In the genomic region with DNA sequence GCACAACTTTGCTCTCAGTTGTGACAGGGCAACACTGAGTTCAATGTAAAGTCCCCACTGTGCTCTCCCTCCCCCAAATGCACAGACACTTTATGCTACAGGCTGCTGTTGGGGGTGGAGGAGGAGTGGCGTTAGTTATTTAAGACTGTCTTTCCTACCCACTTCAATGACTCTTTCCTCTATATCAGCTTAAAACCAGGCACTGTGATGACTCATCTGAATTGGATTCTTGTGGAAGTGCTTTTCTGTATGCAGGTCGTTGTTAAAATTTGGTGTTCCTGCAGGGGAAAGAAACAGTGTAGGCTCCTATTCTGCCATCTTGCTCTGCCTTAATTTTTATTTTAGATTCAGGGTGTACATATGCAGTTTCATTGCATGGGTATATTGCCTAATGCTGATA, we compare ENCODE assay signal across 22 cellular contexts.
DNase-seq lines count a peak whose midpoint lies in the region; ATAC-seq, FAIRE-seq and TF ChIP-seq lines count a peak whose summit lies in the region.
"Had no signal": no experiment of that assay in that cellular context is flagged by ENCODE, and none has a peak within 500 bp of the region (broad histone marks: within the 10 kb centered on the region; RNA-seq: fewer than 3 reads in every experiment).

No MANE protein-coding gene starts in this region.

- H3K27me3 ChIP-seq in PC-3 (ENCODE audit: low read length) = no peaks in the 10 kb centered on the region
- no peaks in the 10 kb centered on the region for H3K27me3 ChIP-seq in bronchial epithelial cell (ENCODE audit: control insufficient read depth, insufficient read depth, low read length)
- no peaks in the 10 kb centered on the region for H3K27me3 ChIP-seq in smooth muscle cell (ENCODE audit: low read depth)
- H3K27me3 ChIP-seq: SJSA1 had no signal

- DNase-seq in HS-5 (ENCODE audit: low read depth) (peak; percentile 6), PC-3 (peak; percentile 52), bronchial epithelial cell (ENCODE audit: low read depth) (peak; percentile 3), smooth muscle cell (lab: John Stamatoyannopoulos, UW; ENCODE audit: unreplicated experiment) (no peak), AG08396 (ENCODE audit: low spot score) (no peak), KG1 (lab: John Stamatoyannopoulos, UW) (no peak), NCI-H128 (lab: John Stamatoyannopoulos, UW; ENCODE audit: unreplicated experiment) (no peak), SKM-1 treated with dmso at 0.1 percent for 144 hours (lab: John Stamatoyannopoulos, UW; ENCODE audit: unreplicated experiment) (no peak)
- DNase-seq: CD4-positive, alpha-beta T cell; DMS153; EL; IMR-90; NCI-H1092 treated with DMSO at 0.1 percent for 48 hours; NCI-H2081; NCI-H2171 treated with DMSO at 0.1 percent for 48 hours; NCI-H446 treated with DMSO at 0.1 percent for 48 hours; NCI-H69; T-helper 17 cell had no signal

- no peak overlapping the region for H3K4me2 ChIP-seq in PC-3 (ENCODE audit: low read length)
- peak overlapping the region; percentile 24 for H3K4me2 ChIP-seq in smooth muscle cell

- H3K27ac ChIP-seq in PC-3 (ENCODE audit: low read length) = no peak overlapping the region
- H3K27ac ChIP-seq in smooth muscle cell (ENCODE audit: low read depth) = no peak overlapping the region
- H3K27ac ChIP-seq: SJSA1 had no signal

- POLR2A ChIA-PET in PC-3 (lab: Charles Lee; ENCODE audit: unreplicated experiment) = no interaction called here

- no peak overlapping the region for H3K9ac ChIP-seq in PC-3 (ENCODE audit: low read length)
- H3K9ac ChIP-seq in smooth muscle cell (ENCODE audit: low read depth) = no peak overlapping the region

- peak; percentile 7 for FAIRE-seq in bronchial epithelial cell (lab: Jason Lieb, UNC)
- FAIRE-seq: GM12891, H1, HTR-8/SVneo had no signal

- no peaks in the 10 kb centered on the region for H3K36me3 ChIP-seq in PC-3 (ENCODE audit: low read depth, low read length)
- no peaks in the 10 kb centered on the region for H3K36me3 ChIP-seq in bronchial epithelial cell (ENCODE audit: control insufficient read depth, insufficient read depth, low read length)
- H3K36me3 ChIP-seq in smooth muscle cell (ENCODE audit: low read depth) = no peaks in the 10 kb centered on the region
- H3K36me3 ChIP-seq: SJSA1 had no signal

- no peaks in the 10 kb centered on the region for H3K9me3 ChIP-seq in PC-3 (ENCODE audit: low read length)
- H3K9me3 ChIP-seq in smooth muscle cell (replicated peaks; ENCODE audit: low read depth) = no peaks in the 10 kb centered on the region
- H3K9me3 ChIP-seq: SJSA1 had no signal

- ATAC-seq in PC-3 = peak; percentile 93
- ATAC-seq: T-helper 17 cell had no signal

- H3K4me1 ChIP-seq in PC-3 (ENCODE audit: insufficient read depth, low read length) = no peaks in the 10 kb centered on the region
- no peaks in the 10 kb centered on the region for H3K4me1 ChIP-seq in smooth muscle cell (ENCODE audit: low read depth)
- H3K4me1 ChIP-seq: SJSA1 had no signal

- H3K4me3 ChIP-seq in PC-3 (ENCODE audit: low read length) = no peak overlapping the region
- no peak overlapping the region for H3K4me3 ChIP-seq in bronchial epithelial cell (ENCODE audit: low read depth, low read length)
- no peak overlapping the region for H3K4me3 ChIP-seq in smooth muscle cell
- H3K4me3 ChIP-seq: SJSA1 had no signal

- H2AFZ ChIP-seq in PC-3 (ENCODE audit: low read length) (0 out of 2 replicates have a peak overlapping the region, but pooled peaks have one; percentile 4), smooth muscle cell (ENCODE audit: low read depth) (no peak overlapping the region)

- no TSS peak for BruUV-seq in PC-3 (replicated peaks; lab: Mats Ljungman, UMichigan)

- H3F3A ChIP-seq in PC-3 (ENCODE audit: low read length, unreplicated experiment) (no peaks in the 10 kb centered on the region), smooth muscle cell (ENCODE audit: low read depth) (no peaks in the 10 kb centered on the region)

- 0% methylated on average over 2 of the region's 2 CpGs for WGBS in smooth muscle cell (ENCODE audit: low lambda C conversion rate)

- TF ChIP-seq CTCF in PC-3 (conservative IDR thresholded peaks at IDR 0.05; ENCODE audit: low read depth, low read length) = no peak
- TF ChIP-seq CTCF in bronchial epithelial cell (IDR thresholded peaks at IDR 0.05; ENCODE audit: insufficient read depth, low read length, severe bottlenecking) = no peak
- no peak for TF ChIP-seq CTCF in smooth muscle cell (IDR thresholded peaks at IDR 0.05; ENCODE audit: borderline replicate concordance, insufficient read depth, poor library complexity, severe bottlenecking)

- no peaks in the 10 kb centered on the region for H3K9me2 ChIP-seq in PC-3 (replicated peaks; ENCODE audit: low read length)

- intact Hi-C loops in PC-3 (cut with micrococcal nuclease) = no loop called here

- H4K20me1 ChIP-seq in PC-3 (ENCODE audit: low read length) (no peaks in the 10 kb centered on the region), smooth muscle cell (ENCODE audit: low read depth) (no peaks in the 10 kb centered on the region)

- no peaks in the 10 kb centered on the region for H3K79me2 ChIP-seq in PC-3 (ENCODE audit: low read length)
- H3K79me2 ChIP-seq in smooth muscle cell (ENCODE audit: low read depth) = no peaks in the 10 kb centered on the region

- CTCF ChIA-PET in PC-3 (lab: Charles Lee) = no interaction called here

Comparison
In these comparisons a context has a peak if more than half of its experiments do, and no peak if none do; other contexts are left out.
1. DNase-seq: peak in HS-5 (single experiment), PC-3 (single experiment) and bronchial epithelial cell (single experiment); none in smooth muscle cell (single experiment), AG08396 (single experiment), KG1 (single experiment), NCI-H128 (single experiment) and SKM-1 treated with dmso at 0.1 percent for 144 hours (single experiment).